20 cellular contexts compared by ENCODE assay signal in the genomic region with DNA sequence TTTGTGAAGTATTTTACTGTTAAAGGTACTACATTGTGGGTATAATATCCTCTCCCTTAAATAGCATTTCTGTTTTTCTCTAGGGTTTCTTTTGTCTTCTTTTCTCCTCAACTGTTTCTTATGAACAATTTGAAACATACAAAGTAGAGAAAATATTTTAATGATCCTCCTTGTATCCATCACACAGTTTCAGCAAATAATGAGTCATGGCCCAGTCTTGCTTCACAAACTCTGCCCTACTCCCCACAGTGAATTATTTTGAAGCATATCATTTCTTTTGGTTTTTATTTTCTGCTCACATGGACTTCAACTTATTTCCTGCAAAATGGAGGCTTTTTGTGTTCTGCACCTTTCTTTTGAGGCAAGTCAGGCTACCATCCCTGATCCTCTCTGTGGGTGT. TPM values are rescaled to one million over a fixed set of nuclear protein-coding genes. Genes with fewer than 3 reads are reported as not detected.
DNase-seq lines count a peak whose midpoint lies in the region; ATAC-seq, FAIRE-seq and TF ChIP-seq lines count a peak whose summit lies in the region.
"Had no signal": no experiment of that assay in that cellular context is flagged by ENCODE, and none has a peak within 500 bp of the region (broad histone marks: within the 10 kb centered on the region; RNA-seq: fewer than 3 reads in every experiment).

No MANE protein-coding gene starts in this region.

- no peak for TF ChIP-seq CTCF in astrocyte (IDR thresholded peaks at IDR 0.05; ENCODE audit: insufficient read depth, low read depth, low read length)

- H3K4me1 Mint-ChIP-seq in astrocyte (ENCODE audit: low read depth, unreplicated experiment), result peaks cover 4% of the 10 kb centered on the region
- H3K4me1 Mint-ChIP-seq in immature natural killer cell, result peaks cover 32 to 65% of the 10 kb centered on the region in 2 donors

- peak overlapping the region; percentile 61 for H3K27ac ChIP-seq in GM23248
- no peak overlapping the region for H3K27ac ChIP-seq in astrocyte (ENCODE audit: low read depth, low read length)
- H3K27ac ChIP-seq: C4-2B, sigmoid colon, SJSA1, upper lobe of left lung had no signal

- in situ Hi-C loops in GM23248 (cut with MboI), result no loop called here

- no peaks in the 10 kb centered on the region for H3K9me2 ChIP-seq in GM23248 (ENCODE audit: insufficient read depth)

- H3K27ac Mint-ChIP-seq in astrocyte (ENCODE audit: unreplicated experiment), result no peak overlapping the region
- peak overlapping the region in 4 of 6 donors; percentile 20 to 61 (median 30) for H3K27ac Mint-ChIP-seq in immature natural killer cell
- H3K27ac Mint-ChIP-seq: activated CD4-positive, alpha-beta memory T cell treated with anti-CD3 and anti-CD28 coated beads, Interleukin-2, amount 10 ng/mL, durations not matched to agents 7 days and 5 days had no signal

- H3K27me3 ChIP-seq in GM23248 (replicated peaks; ENCODE audit: insufficient read depth), result no peaks in the 10 kb centered on the region
- H3K27me3 ChIP-seq in astrocyte (ENCODE audit: insufficient read depth, low read length), result no peaks in the 10 kb centered on the region
- H3K27me3 ChIP-seq: body of pancreas, sigmoid colon, SJSA1, upper lobe of left lung had no signal

- H3K4me1 ChIP-seq in GM23248 (ENCODE audit: insufficient read depth), result peaks cover 22% of the 10 kb centered on the region
- peaks cover 8% of the 10 kb centered on the region for H3K4me1 ChIP-seq in astrocyte (ENCODE audit: insufficient read depth, low read length)

- peak; percentile 73 for DNase-seq in AG08395 (ENCODE audit: low spot score)
- peak; percentile 80 for DNase-seq in GM23248
- DNase-seq in astrocyte (ENCODE audit: low read depth), result no peak
- DNase-seq in immature natural killer cell, result no peak
- no peak for DNase-seq in NCI-H187 (lab: John Stamatoyannopoulos, UW)
- DNase-seq: activated CD4-positive, alpha-beta memory T cell treated with anti-CD3 and anti-CD28 coated beads, Interleukin-2, amount 10 ng/mL, durations not matched to agents 7 days and 5 days; activated effector memory CD4-positive, alpha-beta T cell treated with Interleukin-2 at 50 U/mL for 16 hours; body of pancreas; DMS53; effector CD8-positive, alpha-beta T cell; mesendoderm; NCI-H226; nucleus accumbens; sigmoid colon; upper lobe of left lung had no signal

- H3K9me3 ChIP-seq in GM23248 (ENCODE audit: low read depth), result no peaks in the 10 kb centered on the region
- H3K9me3 ChIP-seq in astrocyte (ENCODE audit: insufficient read depth, low read depth, low read length), result no peaks in the 10 kb centered on the region
- H3K9me3 ChIP-seq: body of pancreas, sigmoid colon, SJSA1, upper lobe of left lung had no signal

- H3K79me2 ChIP-seq in GM23248 (ENCODE audit: insufficient read depth) (peaks cover 97% of the 10 kb centered on the region), astrocyte (ENCODE audit: insufficient read depth, low read length) (peaks cover 47% of the 10 kb centered on the region)

- H3K4me2 ChIP-seq in GM23248 (ENCODE audit: unreplicated experiment) (peak overlapping the region; percentile 5), astrocyte (ENCODE audit: low read length) (no peak overlapping the region)

- ATAC-seq in GM21723 (IDR thresholded peaks at IDR 0.05; ENCODE audit: unreplicated experiment) (no peak), HG03196 (IDR thresholded peaks at IDR 0.05; ENCODE audit: unreplicated experiment) (no peak)
- ATAC-seq: body of pancreas had no signal

- H3K27me3 Mint-ChIP-seq in astrocyte (ENCODE audit: low read depth, unreplicated experiment) (no peaks in the 10 kb centered on the region), immature natural killer cell (ENCODE audit: low read depth in 3 of 3) (peaks cover 1 to 14% (median 4%) of the 10 kb centered on the region in 3 donors)
- H3K27me3 Mint-ChIP-seq: activated CD4-positive, alpha-beta memory T cell treated with anti-CD3 and anti-CD28 coated beads, Interleukin-2, amount 10 ng/mL, durations not matched to agents 7 days and 5 days had no signal

- H3F3A ChIP-seq in GM23248 (ENCODE audit: insufficient read depth), result peaks cover 33% of the 10 kb centered on the region

- H3K9ac ChIP-seq in GM23248, result 0 out of 2 replicates have a peak overlapping the region, but pooled peaks have one; percentile 3
- H3K9ac ChIP-seq in astrocyte (ENCODE audit: low read length), result no peak overlapping the region

- H3K36me3 ChIP-seq in GM23248 (ENCODE audit: low read depth) (peaks cover 39% of the 10 kb centered on the region), astrocyte (ENCODE audit: insufficient read depth, low read length) (peaks cover 27% of the 10 kb centered on the region)

- FAIRE-seq in astrocyte (lab: Jason Lieb, UNC), result peak; percentile 34
- FAIRE-seq: TTC549 had no signal

- H2AFZ ChIP-seq in GM23248 (no peak overlapping the region), astrocyte (ENCODE audit: low read depth, low read length) (no peak overlapping the region)

- no peaks in the 10 kb centered on the region for H3K9me3 Mint-ChIP-seq in astrocyte (ENCODE audit: unreplicated experiment)
- no peaks in the 10 kb centered on the region for H3K9me3 Mint-ChIP-seq in immature natural killer cell
- H3K9me3 Mint-ChIP-seq: activated CD4-positive, alpha-beta memory T cell treated with anti-CD3 and anti-CD28 coated beads, Interleukin-2, amount 10 ng/mL, durations not matched to agents 7 days and 5 days had no signal

- H3K4me3 ChIP-seq in GM23248, result no peak overlapping the region
- H3K4me3 ChIP-seq in astrocyte (ENCODE audit: insufficient read depth, low read depth, low read length), result no peak overlapping the region
- H3K4me3 ChIP-seq: body of pancreas, sigmoid colon, SJSA1, upper lobe of left lung had no signal

- peaks cover 5% of the 10 kb centered on the region; the same call in 1 of the 2 replicates for H4K20me1 ChIP-seq in GM23248 (ENCODE audit: insufficient read depth)
- H4K20me1 ChIP-seq in astrocyte (ENCODE audit: insufficient read depth, low read length), result peaks cover 66% of the 10 kb centered on the region

- H3K4me3 Mint-ChIP-seq in astrocyte (ENCODE audit: unreplicated experiment), result no peak overlapping the region
- H3K4me3 Mint-ChIP-seq in immature natural killer cell, result no peak overlapping the region
- H3K4me3 Mint-ChIP-seq: activated CD4-positive, alpha-beta memory T cell treated with anti-CD3 and anti-CD28 coated beads, Interleukin-2, amount 10 ng/mL, durations not matched to agents 7 days and 5 days had no signal

- H3K36me3 Mint-ChIP-seq in astrocyte (ENCODE audit: low read depth, unreplicated experiment) (peaks cover 10% of the 10 kb centered on the region), immature natural killer cell (peaks cover 14 to 26% (median 22%) of the 10 kb centered on the region in 3 donors)

RNA-seq across cellular contexts. Expression of gene SCAANT1, which starts 6.1 kb away (rescaled TPM):
- total RNA-seq in GM23248 (2014; rRNA removed; shearing (Covaris generic)), result not detected in 2 replicates
- polyA plus RNA-seq in GM23248 (2016; fragmentation: Nextera tagmentation; extraction: Ambion mirVana) (not detected in 2 replicates), immature natural killer cell (1 to 10 TPM in 1 of 3 donors, not detected in 2; 6.3 TPM)
- not detected in 2 replicates for total RNA-seq in astrocyte
- total RNA-seq: activated CD4-positive, alpha-beta memory T cell treated with anti-CD3 and anti-CD28 coated beads, Interleukin-2, amount 10 ng/mL, durations not matched to agents 7 days and 5 days; body of pancreas; sigmoid colon; SJSA1; upper lobe of left lung had no signal
- polyA plus RNA-seq: sigmoid colon had no signal

RNA-seq across cellular contexts. Expression of gene ATXN7, which starts 54.7 kb away (rescaled TPM):
- 3.9 and 6.6 TPM in 2 replicates for total RNA-seq in GM23248 (2014; rRNA removed; shearing (Covaris generic))
- polyA plus RNA-seq in GM23248 (2016; fragmentation: Nextera tagmentation; extraction: Ambion mirVana), result 1.8 and 2.4 TPM in 2 replicates
- 17.6 and 19.2 TPM in 2 replicates for total RNA-seq in astrocyte
- polyA plus RNA-seq in immature natural killer cell, result 10 to 100 TPM in 1 of 3 donors, 1 to 10 TPM in 2; 5.5 to 11.3 (median 6.0) TPM

RNA-seq across cellular contexts. Expression of gene THOC7, which starts 54.7 kb away (rescaled TPM):
- total RNA-seq in GM23248 (2014; rRNA removed; shearing (Covaris generic)), result 54.8 and 71.7 TPM in 2 replicates
- polyA plus RNA-seq in GM23248 (2016; fragmentation: Nextera tagmentation; extraction: Ambion mirVana), result 93.8 and 103 TPM in 2 replicates
- 56.9 and 61.6 TPM in 2 replicates for total RNA-seq in astrocyte
- polyA plus RNA-seq in immature natural killer cell, result 100 to 1,000 TPM in 1 of 3 donors, 10 to 100 TPM in 2; 92.0 to 133 (median 98.0) TPM

Comparison
In these comparisons a context has a peak if more than half of its experiments do, and no peak if none do; other contexts are left out.
1. DNase-seq: peak in AG08395 (single experiment) and GM23248 (single experiment); none in astrocyte (single experiment), immature natural killer cell (0 of 3) and NCI-H187 (0 of 2).